ENCODE assay signal across 15 cellular contexts in the genomic region with DNA sequence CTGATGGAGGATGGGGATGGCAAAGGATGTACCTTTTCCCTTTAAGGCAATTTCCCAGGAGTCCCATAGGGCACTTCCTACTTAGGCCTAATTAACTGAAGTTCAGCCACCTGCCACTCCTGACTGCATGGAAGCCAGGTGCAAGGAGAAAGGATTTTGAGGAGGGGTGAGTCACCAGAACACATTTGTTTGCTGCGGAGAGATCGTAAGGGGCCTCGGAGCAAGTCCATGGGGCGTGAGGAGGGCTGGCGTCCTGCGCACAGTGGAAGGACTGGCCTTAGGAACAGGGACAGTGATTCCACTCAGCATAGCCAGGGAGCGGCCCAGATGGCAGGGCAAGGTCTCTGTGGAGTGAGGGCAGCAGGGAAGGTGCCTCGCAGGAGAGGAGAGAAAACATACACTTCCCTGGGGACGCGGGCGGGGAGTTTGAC. TPM values are rescaled to one million over a fixed set of nuclear protein-coding genes. Genes with fewer than 3 reads are reported as not detected.
DNase-seq lines count a peak whose midpoint lies in the region; ATAC-seq, FAIRE-seq and TF ChIP-seq lines count a peak whose summit lies in the region.
"Had no signal": no experiment of that assay in that cellular context is flagged by ENCODE, and none has a peak within 500 bp of the region (broad histone marks: within the 10 kb centered on the region; RNA-seq: fewer than 3 reads in every experiment).

No MANE protein-coding gene starts in this region.

- TF ChIP-seq CTCF in neural progenitor cell (IDR thresholded peaks at IDR 0.05) (no peak), kidney (IDR thresholded peaks at IDR 0.05; ENCODE audit: borderline replicate concordance, extremely low read depth, insufficient read depth) (no peak), spleen (IDR thresholded peaks at IDR 0.05 in 8 of 11, conservative IDR thresholded peaks at IDR 0.05 in 3 of 11) (no peak)

- DNase-seq in DMS79 treated with DMSO at 0.1 percent for 48 hours (lab: John Stamatoyannopoulos, UW) (peak; percentile 87), NCI-H2029 treated with DMSO at 0.1 percent for 48 hours (lab: John Stamatoyannopoulos, UW) (peak; percentile 64), NCI-H82 treated with DMSO at 0.1 percent for 48 hours (lab: John Stamatoyannopoulos, UW; ENCODE audit: unreplicated experiment) (peak; percentile 84), neural progenitor cell (ENCODE audit: low spot score) (no peak), kidney (no peak), spleen (no peak), Right ventricle myocardium inferior (ENCODE audit: missing footprints) (no peak)
- DNase-seq: activated CD4-positive, alpha-beta T cell treated with anti-CD3 and anti-CD28 coated beads for 48 hours; CD4-positive, CD25-positive, alpha-beta regulatory T cell; left cardiac atrium had no signal

- H3K9me3 ChIP-seq in neural progenitor cell (ENCODE audit: low read depth) (no peaks in the 10 kb centered on the region), kidney (ENCODE audit: control insufficient read depth in 1 of 2, low read length in 2 of 2) (no peaks in the 10 kb centered on the region), spleen (no peaks in the 10 kb centered on the region)
- H3K9me3 ChIP-seq: suprapubic skin had no signal

- H3K79me2 ChIP-seq in neural progenitor cell (ENCODE audit: low read depth): no peaks in the 10 kb centered on the region

- peaks cover 30% of the 10 kb centered on the region for H3K4me1 Mint-ChIP-seq in neural progenitor cell

- H3K27me3 Mint-ChIP-seq in neural progenitor cell (ENCODE audit: insufficient read depth, low read depth): peaks cover 4% of the 10 kb centered on the region

- H3K27ac ChIP-seq in neural progenitor cell (no peak overlapping the region), kidney (ENCODE audit: low read depth in 2 of 2, low read length in 2 of 2) (no peak overlapping the region), spleen (no peak overlapping the region)
- H3K27ac ChIP-seq: suprapubic skin had no signal

- peaks cover 7% of the 10 kb centered on the region for H3K27me3 ChIP-seq in neural progenitor cell
- no peaks in the 10 kb centered on the region for H3K27me3 ChIP-seq in spleen (replicated peaks in 1 of 7)
- H3K27me3 ChIP-seq: suprapubic skin had no signal

- H3F3A ChIP-seq in neural progenitor cell (ENCODE audit: low read depth): peaks cover 10% of the 10 kb centered on the region

- H3K4me2 ChIP-seq in neural progenitor cell: no peak overlapping the region
- H3K4me2 ChIP-seq: smooth muscle cell had no signal

- H3K36me3 ChIP-seq in neural progenitor cell: no peaks in the 10 kb centered on the region
- no peaks in the 10 kb centered on the region for H3K36me3 ChIP-seq in kidney (ENCODE audit: control insufficient read depth in 1 of 2, insufficient read depth in 2 of 2, low read length in 2 of 2)
- peaks cover 0 to 9% (median 2%) of the 10 kb centered on the region in 6 donors for H3K36me3 ChIP-seq in spleen

- peaks cover 1% of the 10 kb centered on the region for H3K36me3 Mint-ChIP-seq in neural progenitor cell
- H3K36me3 Mint-ChIP-seq: CD4-positive, CD25-positive, alpha-beta regulatory T cell had no signal

- no peak for ATAC-seq in Right ventricle myocardium inferior
- no peak for ATAC-seq in HG02798 (IDR thresholded peaks at IDR 0.05; ENCODE audit: poor library complexity, unreplicated experiment)
- ATAC-seq: left cardiac atrium had no signal

- no peak for FAIRE-seq in kidney (lab: Jason Lieb, UNC)
- FAIRE-seq: endometrium had no signal

- no peaks in the 10 kb centered on the region for H3K9me3 Mint-ChIP-seq in neural progenitor cell
- H3K9me3 Mint-ChIP-seq: activated T-helper 2 cell treated with anti-CD3 and anti-CD28 coated beads, Interferon-gamma antibody, Interleukin-2, Interleukin-4, amounts not matched to agents 10 μg/mL and 5 μg/mL and 100 μg/mL, durations not matched to agents 14 hours and 24 hours and 36 hours; CD4-positive, CD25-positive, alpha-beta regulatory T cell had no signal

- intact Hi-C loops in kidney (cut with DNase I): no loop called here
- intact Hi-C loops in spleen (cut with DNase I; ENCODE audit: low total_unique reads): no loop called here
- intact Hi-C loops in Right ventricle myocardium inferior (cut with DNase I): no loop called here

- peak overlapping the region; percentile 44 for H3K27ac Mint-ChIP-seq in neural progenitor cell
- H3K27ac Mint-ChIP-seq: activated T-helper 2 cell treated with anti-CD3 and anti-CD28 coated beads, Interferon-gamma antibody, Interleukin-2, Interleukin-4, amounts not matched to agents 10 μg/mL and 5 μg/mL and 100 μg/mL, durations not matched to agents 14 hours and 24 hours and 36 hours; CD4-positive, CD25-positive, alpha-beta regulatory T cell had no signal

- H3K4me3 Mint-ChIP-seq in neural progenitor cell: no peak overlapping the region
- H3K4me3 Mint-ChIP-seq: CD4-positive, CD25-positive, alpha-beta regulatory T cell had no signal

- H3K9ac ChIP-seq in neural progenitor cell (no peak overlapping the region), kidney (ENCODE audit: low read length in 2 of 2) (no peak overlapping the region)

- H4K20me1 ChIP-seq in neural progenitor cell (ENCODE audit: low read depth): peaks cover 7% of the 10 kb centered on the region

- TF ChIP-seq POLR2A in spleen (IDR thresholded peaks at IDR 0.05): no peak

- no peak overlapping the region for H2AFZ ChIP-seq in neural progenitor cell (replicated peaks)

- H3K4me1 ChIP-seq in neural progenitor cell: peaks cover 4% of the 10 kb centered on the region
- H3K4me1 ChIP-seq in kidney (ENCODE audit: control insufficient read depth in 1 of 2, insufficient read depth in 1 of 2, low read depth in 1 of 2, low read length in 2 of 2): no peaks in the 10 kb centered on the region
- peaks cover 0 to 23% (median 14%) of the 10 kb centered on the region in 6 donors for H3K4me1 ChIP-seq in spleen

- no peak overlapping the region for H3K4me3 ChIP-seq in neural progenitor cell
- no peak overlapping the region for H3K4me3 ChIP-seq in kidney (ENCODE audit: low read length in 2 of 2)
- no peak overlapping the region for H3K4me3 ChIP-seq in spleen
- H3K4me3 ChIP-seq: smooth muscle cell, suprapubic skin had no signal

- 92 to 97% (median 94%) methylated on average over 11 of the region's 11 CpGs for WGBS in spleen, 5 donors

RNA-seq across cellular contexts. Expression of gene MAP1LC3A, which starts 11.8 kb away (rescaled TPM):
- total RNA-seq in neural progenitor cell (ENCODE audit: low replicate concordance) (5.5 and 8.5 TPM in 2 replicates), kidney (42.5 TPM), spleen (10 to 100 TPM; 13.0 to 34.0 (median 26.0) TPM), Right ventricle myocardium inferior (112 TPM)
- polyA plus RNA-seq in kidney (ENCODE audit: insufficient read depth, low read depth, low replicate concordance) (153 TPM), spleen (10 to 100 TPM; 47.3 to 56.7 (median 54.2) TPM)

RNA-seq across cellular contexts. Expression of gene DYNLRB1, which starts 30.5 kb away (rescaled TPM):
- 73.1 and 106 TPM in 2 replicates for total RNA-seq in neural progenitor cell (ENCODE audit: low replicate concordance)
- 185 TPM for total RNA-seq in kidney
- polyA plus RNA-seq in kidney (ENCODE audit: insufficient read depth, low read depth, low replicate concordance): 676 TPM
- total RNA-seq in spleen: 100 to 1,000 TPM in 3 of 7 donors, 10 to 100 TPM in 4; 72.0 to 209 (median 91.9) TPM
- polyA plus RNA-seq in spleen: 100 to 1,000 TPM; 151 to 190 (median 166) TPM
- 172 TPM for total RNA-seq in Right ventricle myocardium inferior

Comparison
In these comparisons a context has a peak if more than half of its experiments do, and no peak if none do; other contexts are left out.
1. DNase-seq: peak in DMS79 treated with DMSO at 0.1 percent for 48 hours (single experiment), NCI-H2029 treated with DMSO at 0.1 percent for 48 hours (single experiment) and NCI-H82 treated with DMSO at 0.1 percent for 48 hours (single experiment); none in neural progenitor cell (single experiment), kidney (single experiment), spleen (single experiment) and Right ventricle myocardium inferior (single experiment).